In the genomic region with DNA sequence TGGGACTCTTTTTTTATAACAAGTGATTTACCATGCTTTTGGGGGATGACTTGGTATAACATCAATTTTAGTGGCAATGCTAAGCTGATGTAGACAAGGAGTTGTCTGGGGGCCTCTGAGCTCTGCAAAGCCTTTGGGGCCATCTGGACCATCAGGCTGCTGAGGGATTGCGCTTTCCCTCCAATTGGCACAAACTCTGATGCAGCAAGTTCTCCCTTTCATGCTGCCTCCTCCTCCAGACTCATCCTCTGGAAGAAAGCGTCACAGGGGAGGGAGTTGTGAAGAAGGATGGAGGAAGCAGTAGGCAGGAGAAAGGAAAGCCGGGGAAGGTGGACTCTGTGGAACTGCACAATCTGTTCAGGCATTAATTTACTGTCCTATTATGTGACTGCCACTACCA, we compare ENCODE assay signal across 16 cellular contexts. TPM values are rescaled to one million over a fixed set of nuclear protein-coding genes. Genes with fewer than 3 reads are reported as not detected.
DNase-seq lines count a peak whose midpoint lies in the region; ATAC-seq and TF ChIP-seq lines count a peak whose summit lies in the region.
"Had no signal": no experiment of that assay in that cellular context is flagged by ENCODE, and none has a peak within 500 bp of the region (broad histone marks: within the 10 kb centered on the region; RNA-seq: fewer than 3 reads in every experiment).

No MANE protein-coding gene starts in this region.

- H2AFZ ChIP-seq in mammary epithelial cell (ENCODE audit: low read depth, low read length), result peak overlapping the region; percentile 17
- H2AFZ ChIP-seq: GM23338 had no signal

- peak overlapping the region; percentile 71 for H3K27ac Mint-ChIP-seq in dendritic cell treated with granulocyte-macrophage colony-stimulating factor and Interleukin-4, amounts not matched to agents 40 ng/mL and 50 ng/mL, for 4 days
- H3K27ac Mint-ChIP-seq in T-helper 2 cell treated with Interferon-gamma antibody and Interleukin-4, amounts not matched to agents 5 μg/mL and 100 μg/mL, for 36 hours, result no peak overlapping the region
- H3K27ac Mint-ChIP-seq: CD4-positive, CD25-positive, alpha-beta regulatory T cell; CD8-positive, alpha-beta T cell; GM23338 had no signal

- CTCF ChIA-PET in mammary epithelial cell (lab: Charles Lee; ENCODE audit: low non-redundant PET), result no interaction called here

- no peak overlapping the region for H3K4me3 ChIP-seq in mammary epithelial cell (replicated peaks in 1 of 3; ENCODE audit: insufficient read depth in 1 of 3, low read depth in 2 of 3, low read length in 3 of 3)
- no peak overlapping the region for H3K4me3 ChIP-seq in breast epithelium
- no peak overlapping the region for H3K4me3 ChIP-seq in uterus
- H3K4me3 ChIP-seq: GM12878, GM23338 had no signal

- no peak for DNase-seq in mammary epithelial cell
- DNase-seq in breast epithelium (ENCODE audit: low spot score in 2 of 2), result no peak
- DNase-seq in uterus, result no peak
- DNase-seq in T-helper 2 cell treated with Interferon-gamma antibody and Interleukin-4, amounts not matched to agents 5 μg/mL and 100 μg/mL, for 36 hours (ENCODE audit: low spot score), result no peak
- DNase-seq: C1 segment of cervical spinal cord; Caco-2; CD4-positive, CD25-positive, alpha-beta regulatory T cell; CD8-positive, alpha-beta T cell; DMS153; DND-41; H9 had no signal

- 98% methylated on average over 3 of the region's 3 CpGs for WGBS in mammary epithelial cell (ENCODE audit: low coverage, missing lambda C conversion rate)

- no peaks in the 10 kb centered on the region for H3K79me2 ChIP-seq in mammary epithelial cell (ENCODE audit: insufficient read depth, low read length)

- no peak overlapping the region for H3K4me2 ChIP-seq in mammary epithelial cell (ENCODE audit: insufficient read depth, low read depth, low read length)
- H3K4me2 ChIP-seq: GM23338 had no signal

- no peaks in the 10 kb centered on the region for H3K27me3 Mint-ChIP-seq in dendritic cell treated with granulocyte-macrophage colony-stimulating factor and Interleukin-4, amounts not matched to agents 40 ng/mL and 50 ng/mL, for 4 days
- H3K27me3 Mint-ChIP-seq in T-helper 2 cell treated with Interferon-gamma antibody and Interleukin-4, amounts not matched to agents 5 μg/mL and 100 μg/mL, for 36 hours (ENCODE audit: low read depth), result peaks cover 21% of the 10 kb centered on the region

- in situ Hi-C loops in mammary epithelial cell (cut with MboI; ENCODE audit: low sequenced_read_pairs in 2 of 2), result no loop called here

- H3K4me3 Mint-ChIP-seq in dendritic cell treated with granulocyte-macrophage colony-stimulating factor and Interleukin-4, amounts not matched to agents 40 ng/mL and 50 ng/mL, for 4 days, result no peak overlapping the region
- no peak overlapping the region for H3K4me3 Mint-ChIP-seq in T-helper 2 cell treated with Interferon-gamma antibody and Interleukin-4, amounts not matched to agents 5 μg/mL and 100 μg/mL, for 36 hours
- H3K4me3 Mint-ChIP-seq: CD4-positive, CD25-positive, alpha-beta regulatory T cell; CD8-positive, alpha-beta T cell; GM23338; H9 had no signal

- peaks cover 6% of the 10 kb centered on the region for H3K36me3 Mint-ChIP-seq in dendritic cell treated with granulocyte-macrophage colony-stimulating factor and Interleukin-4, amounts not matched to agents 40 ng/mL and 50 ng/mL, for 4 days (ENCODE audit: low read depth)
- no peaks in the 10 kb centered on the region for H3K36me3 Mint-ChIP-seq in T-helper 2 cell treated with Interferon-gamma antibody and Interleukin-4, amounts not matched to agents 5 μg/mL and 100 μg/mL, for 36 hours (ENCODE audit: low read depth)
- H3K36me3 Mint-ChIP-seq: CD4-positive, CD25-positive, alpha-beta regulatory T cell; CD8-positive, alpha-beta T cell had no signal

- peaks cover 9% of the 10 kb centered on the region for H3K9me3 Mint-ChIP-seq in dendritic cell treated with granulocyte-macrophage colony-stimulating factor and Interleukin-4, amounts not matched to agents 40 ng/mL and 50 ng/mL, for 4 days
- H3K9me3 Mint-ChIP-seq in T-helper 2 cell treated with Interferon-gamma antibody and Interleukin-4, amounts not matched to agents 5 μg/mL and 100 μg/mL, for 36 hours, result no peaks in the 10 kb centered on the region
- H3K9me3 Mint-ChIP-seq: GM23338, H9 had no signal

- H3K9ac ChIP-seq in mammary epithelial cell (ENCODE audit: insufficient read depth, low read length), result no peak overlapping the region

- TF ChIP-seq POLR2A in breast epithelium (IDR thresholded peaks at IDR 0.05) (no peak), uterus (IDR thresholded peaks at IDR 0.05) (no peak)

- BruUV-seq in mammary epithelial cell (replicated peaks; lab: Mats Ljungman, UMichigan), result no TSS peak

- H3K27me3 ChIP-seq in mammary epithelial cell (ENCODE audit: insufficient read depth, low read length) (no peaks in the 10 kb centered on the region), breast epithelium (no peaks in the 10 kb centered on the region), uterus (no peaks in the 10 kb centered on the region)

- TF ChIP-seq CTCF in mammary epithelial cell (conservative IDR thresholded peaks at IDR 0.05 in 1 of 2, IDR thresholded peaks at IDR 0.05 in 1 of 2; ENCODE audit: extremely low read depth in 1 of 2, insufficient read depth in 1 of 2, low read depth in 1 of 2, low read length in 2 of 2), result no peak
- no peak for TF ChIP-seq CTCF in breast epithelium (IDR thresholded peaks at IDR 0.05)
- TF ChIP-seq CTCF in uterus (IDR thresholded peaks at IDR 0.05), result no peak

- H3K4me1 ChIP-seq in mammary epithelial cell (ENCODE audit: insufficient read depth, low read length) (peaks cover 6% of the 10 kb centered on the region), breast epithelium (no peaks in the 10 kb centered on the region), uterus (no peaks in the 10 kb centered on the region)
- H3K4me1 ChIP-seq: Caco-2 had no signal

- H3K36me3 ChIP-seq in mammary epithelial cell (ENCODE audit: insufficient read depth, low read length), result no peaks in the 10 kb centered on the region
- H3K36me3 ChIP-seq in breast epithelium, result no peaks in the 10 kb centered on the region
- no peaks in the 10 kb centered on the region for H3K36me3 ChIP-seq in uterus

- H3K27ac ChIP-seq in mammary epithelial cell (ENCODE audit: insufficient read depth, low read depth, low read length) (no peak overlapping the region), breast epithelium (no peak overlapping the region), uterus (peak overlapping the region; percentile 65 to 68)

- no peak for ATAC-seq in GM21723 (IDR thresholded peaks at IDR 0.05; ENCODE audit: unreplicated experiment)
- ATAC-seq: CD8-positive, alpha-beta T cell; GM12878; GM23338; HCT116 had no signal

- dilution Hi-C loops in mammary epithelial cell (cut with HindIII; ENCODE audit: low sequenced_read_pairs), result no loop called here

- intact Hi-C loops in mammary epithelial cell (cut with micrococcal nuclease), result no loop called here
- intact Hi-C loops in breast epithelium (cut with DNase I; ENCODE audit: low total_unique reads), result no loop called here
- intact Hi-C loops in dendritic cell treated with granulocyte-macrophage colony-stimulating factor and Interleukin-4, amounts not matched to agents 40 ng/mL and 50 ng/mL, for 4 days (cut with micrococcal nuclease), result no loop called here
- intact Hi-C loops in uterus (cut with DNase I; ENCODE audit: low total_unique reads), result no loop called here

- peaks cover 43% of the 10 kb centered on the region for H3K4me1 Mint-ChIP-seq in dendritic cell treated with granulocyte-macrophage colony-stimulating factor and Interleukin-4, amounts not matched to agents 40 ng/mL and 50 ng/mL, for 4 days (ENCODE audit: low read depth)
- H3K4me1 Mint-ChIP-seq in T-helper 2 cell treated with Interferon-gamma antibody and Interleukin-4, amounts not matched to agents 5 μg/mL and 100 μg/mL, for 36 hours (ENCODE audit: low read depth), result no peaks in the 10 kb centered on the region
- H3K4me1 Mint-ChIP-seq: CD4-positive, CD25-positive, alpha-beta regulatory T cell; GM23338 had no signal

- H4K20me1 ChIP-seq in mammary epithelial cell (ENCODE audit: insufficient read depth, low read length), result no peaks in the 10 kb centered on the region

- H3K9me3 ChIP-seq in mammary epithelial cell (replicated peaks; ENCODE audit: insufficient read depth, low read length) (no peaks in the 10 kb centered on the region), breast epithelium (peaks cover 0 to 7% of the 10 kb centered on the region in 2 donors), uterus (no peaks in the 10 kb centered on the region)
- H3K9me3 ChIP-seq: Caco-2 had no signal

RNA-seq across cellular contexts. Expression of a gene that starts 10.2 kb away (rescaled TPM):
- total RNA-seq in mammary epithelial cell (100 to 1,000 TPM in 1 of 2 donors, 10 to 100 TPM in 1; 53.0 to 216 TPM), breast epithelium (10 to 100 TPM; 14.4 to 36.0 (median 22.4) TPM), uterus (100 to 1,000 TPM in 1 of 4 donors, 10 to 100 TPM in 3; 10.5 to 167 (median 25.9) TPM)
- 25.5 TPM for polyA plus RNA-seq in mammary epithelial cell
- polyA minus RNA-seq in mammary epithelial cell, result 47.9 TPM
- total RNA-seq: Caco-2; CD4-positive, CD25-positive, alpha-beta regulatory T cell; CD8-positive, alpha-beta T cell; GM12878; GM23338; H9 had no signal
- polyA plus RNA-seq: CD4-positive, CD25-positive, alpha-beta regulatory T cell; GM23338 had no signal

Comparison
In these comparisons a context has a peak if more than half of its experiments do, and no peak if none do; other contexts are left out.
1. H3K27ac ChIP-seq: peak in uterus (2 of 2); none in mammary epithelial cell (single experiment) and breast epithelium (0 of 2).